Comparison of ENCODE assay signal across 9 cellular contexts in genomic region chr1:154784924-154785531, GRCh38.
A peak's percentile ranks its signal among the peaks of the same experiment; 100 is the strongest.
DNase-seq lines count a peak whose midpoint lies in the region; ATAC-seq and TF ChIP-seq lines count a peak whose summit lies in the region.
"Had no signal": no experiment of that assay in that cellular context is flagged by ENCODE, and none has a peak within 500 bp of the region (broad histone marks: within the 10 kb centered on the region; RNA-seq: fewer than 3 reads in every experiment).

No MANE protein-coding gene starts in this region.

- H3K27ac ChIP-seq in BLaER1 (peak overlapping the region; percentile 47), prostate gland (no peak overlapping the region)

- no peak for TF ChIP-seq POLR2A in prostate gland (IDR thresholded peaks at IDR 0.05)

- no peak overlapping the region for H3K9ac ChIP-seq in BLaER1

- peaks cover 40% of the 10 kb centered on the region for H3K4me1 ChIP-seq in BLaER1
- H3K4me1 ChIP-seq in prostate gland (replicated peaks) = no peaks in the 10 kb centered on the region

- CTCF ChIA-PET in activated naive CD4-positive, alpha-beta T cell treated with anti-CD3 and anti-CD28 coated beads, Interleukin-2, amount 10 ng/mL, durations not matched to agents 7 days and 5 days (lab: Charles Lee) = interaction anchor here (1.4 kb wide), 1 partner anchor 115 kb away, joined by 6 read pairs; no protein-coding TSS in a partner anchor

- no peaks in the 10 kb centered on the region for H3K9me3 ChIP-seq in BLaER1
- H3K9me3 ChIP-seq in prostate gland = no peaks in the 10 kb centered on the region

- TF ChIP-seq CTCF in prostate gland (IDR thresholded peaks at IDR 0.05) = no peak

- peak overlapping the region; percentile 1 for H3K4me3 Mint-ChIP-seq in activated naive CD4-positive, alpha-beta T cell treated with anti-CD3 and anti-CD28 coated beads, Interleukin-2, amount 10 ng/mL, durations not matched to agents 7 days and 5 days
- H3K4me3 Mint-ChIP-seq: natural killer cell had no signal

- no peaks in the 10 kb centered on the region for H3K27me3 ChIP-seq in BLaER1
- no peaks in the 10 kb centered on the region for H3K27me3 ChIP-seq in prostate gland (replicated peaks; ENCODE audit: insufficient read depth)

- peak overlapping the region; percentile 75 for H3K4me2 ChIP-seq in BLaER1

- intact Hi-C loops in prostate gland (cut with DNase I) = no loop called here

- peaks cover 3% of the 10 kb centered on the region for H3K36me3 Mint-ChIP-seq in activated naive CD4-positive, alpha-beta T cell treated with anti-CD3 and anti-CD28 coated beads, Interleukin-2, amount 10 ng/mL, durations not matched to agents 7 days and 5 days
- H3K36me3 Mint-ChIP-seq: natural killer cell had no signal

- 58% methylated on average over 2 of the region's 2 CpGs for WGBS in prostate gland

- ATAC-seq in GM19372 (IDR thresholded peaks at IDR 0.05; ENCODE audit: low read depth, unreplicated experiment) (peak; percentile 79), HG03521 (IDR thresholded peaks at IDR 0.05; ENCODE audit: unreplicated experiment) (peak; percentile 76)

- H3K27ac Mint-ChIP-seq in activated naive CD4-positive, alpha-beta T cell treated with anti-CD3 and anti-CD28 coated beads, Interleukin-2, amount 10 ng/mL, durations not matched to agents 7 days and 5 days = peak overlapping the region; percentile 99
- H3K27ac Mint-ChIP-seq: natural killer cell had no signal

- H3K27me3 Mint-ChIP-seq in activated naive CD4-positive, alpha-beta T cell treated with anti-CD3 and anti-CD28 coated beads, Interleukin-2, amount 10 ng/mL, durations not matched to agents 7 days and 5 days = no peaks in the 10 kb centered on the region

- no peaks in the 10 kb centered on the region for H4K20me1 ChIP-seq in BLaER1

- no peaks in the 10 kb centered on the region for H3K36me3 ChIP-seq in BLaER1
- no peaks in the 10 kb centered on the region for H3K36me3 ChIP-seq in prostate gland

- DNase-seq in activated naive CD4-positive, alpha-beta T cell treated with anti-CD3 and anti-CD28 coated beads, Interleukin-2, amount 10 ng/mL, durations not matched to agents 7 days and 5 days = peak; percentile 73
- peak; percentile 30 to 46 for DNase-seq in stimulated activated CD4-positive, alpha-beta T cell treated with anti-CD3 and anti-CD28 coated beads, Interleukin-2, amount 100 ng/mL, for 24 hours
- DNase-seq in NCI-H146 treated with DMSO at 0.1 percent for 48 hours (lab: John Stamatoyannopoulos, UW; ENCODE audit: unreplicated experiment) (no peak), mucosa of gallbladder (ENCODE audit: low spot score) (no peak), prostate gland (ENCODE audit: low spot score) (no peak)
- DNase-seq: natural killer cell had no signal

- H3K4me3 ChIP-seq in BLaER1 (no peak overlapping the region), prostate gland (no peak overlapping the region)

- H3K9me3 Mint-ChIP-seq in activated naive CD4-positive, alpha-beta T cell treated with anti-CD3 and anti-CD28 coated beads, Interleukin-2, amount 10 ng/mL, durations not matched to agents 7 days and 5 days = no peaks in the 10 kb centered on the region
- H3K9me3 Mint-ChIP-seq: natural killer cell had no signal

- peaks cover 50% of the 10 kb centered on the region for H3K4me1 Mint-ChIP-seq in activated naive CD4-positive, alpha-beta T cell treated with anti-CD3 and anti-CD28 coated beads, Interleukin-2, amount 10 ng/mL, durations not matched to agents 7 days and 5 days
- H3K4me1 Mint-ChIP-seq: natural killer cell had no signal

Comparison
In these comparisons a context has a peak if more than half of its experiments do, and no peak if none do; other contexts are left out.
1. DNase-seq: peak in activated naive CD4-positive, alpha-beta T cell treated with anti-CD3 and anti-CD28 coated beads, Interleukin-2, amount 10 ng/mL, durations not matched to agents 7 days and 5 days (single experiment) and stimulated activated CD4-positive, alpha-beta T cell treated with anti-CD3 and anti-CD28 coated beads, Interleukin-2, amount 100 ng/mL, for 24 hours (2 of 2); none in NCI-H146 treated with DMSO at 0.1 percent for 48 hours (single experiment), mucosa of gallbladder (single experiment) and prostate gland (single experiment).